ENCODE assay signal across 9 cellular contexts in genomic region chr11:111450480-111451320, GRCh38.
A peak's percentile ranks its signal among the peaks of the same experiment; 100 is the strongest.
DNase-seq lines count a peak whose midpoint lies in the region; ATAC-seq and TF ChIP-seq lines count a peak whose summit lies in the region.
"Had no signal": no experiment of that assay in that cellular context is flagged by ENCODE, and none has a peak within 500 bp of the region (broad histone marks: within the 10 kb centered on the region; RNA-seq: fewer than 3 reads in every experiment).

No MANE protein-coding gene starts in this region.

- H3K9me3 Mint-ChIP-seq in neural crest cell: no peaks in the 10 kb centered on the region

- H3K4me3 Mint-ChIP-seq in neural crest cell: no peak overlapping the region

- no peaks in the 10 kb centered on the region for H3K36me3 Mint-ChIP-seq in neural crest cell (ENCODE audit: low read depth)

- peaks cover 28% of the 10 kb centered on the region for H3K4me1 Mint-ChIP-seq in neural crest cell

- TF ChIP-seq CTCF in neural crest cell (conservative IDR thresholded peaks at IDR 0.05): no peak

- ATAC-seq in GM18909 (IDR thresholded peaks at IDR 0.05; ENCODE audit: poor library complexity, unreplicated experiment) (peak; percentile 91), HG02571 (IDR thresholded peaks at IDR 0.05; ENCODE audit: unreplicated experiment) (peak; percentile 87), HG03469 (IDR thresholded peaks at IDR 0.05; ENCODE audit: unreplicated experiment) (peak; percentile 73)
- ATAC-seq: gastroesophageal sphincter had no signal

- no peak for DNase-seq in neural crest cell (ENCODE audit: low read depth, low spot score)
- DNase-seq in NCI-H526 treated with DMSO at 0.1 percent for 48 hours (lab: John Stamatoyannopoulos, UW): no peak
- DNase-seq in NCI-H187 (lab: John Stamatoyannopoulos, UW): no peak
- no peak for DNase-seq in NOMO-1 treated with DMSO at 0.1 percent for 48 hours (lab: John Stamatoyannopoulos, UW; ENCODE audit: unreplicated experiment)
- DNase-seq in ACHN: no peak

- H3K27me3 Mint-ChIP-seq in neural crest cell (ENCODE audit: low read depth): peaks cover 3% of the 10 kb centered on the region

- H3K27ac Mint-ChIP-seq in neural crest cell (ENCODE audit: unreplicated experiment): peak overlapping the region; percentile 35

- in situ Hi-C loops in ACHN (cut with HindIII; ENCODE audit: low pct_ligation_motif_present, low pct_unique_long_range_greater_than_20kb, low sequenced_read_pairs): no loop called here
